Comparison of ENCODE assay signal across 14 cellular contexts in the genomic region with DNA sequence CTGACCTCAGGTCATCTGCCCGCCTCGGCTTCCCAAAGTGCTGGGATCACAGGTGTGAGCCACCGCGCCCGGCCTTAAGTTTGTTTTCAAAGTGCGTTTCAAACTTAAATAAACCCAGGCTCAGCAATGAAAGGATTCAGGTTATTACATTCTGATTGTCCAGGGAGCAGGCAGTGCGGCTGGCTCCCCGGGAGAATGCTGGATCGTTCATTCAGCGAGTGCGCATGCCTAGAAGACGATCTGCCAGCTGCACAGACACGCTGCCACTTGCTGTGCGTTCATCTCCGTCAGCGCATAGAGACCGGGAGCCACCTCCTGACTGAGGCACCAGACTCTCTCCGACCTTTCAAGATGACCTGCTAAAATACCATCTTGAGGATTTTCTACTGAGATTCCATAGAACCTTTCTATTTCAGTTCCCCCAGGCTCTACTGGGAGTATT.
A peak's percentile ranks its signal among the peaks of the same experiment; 100 is the strongest.
DNase-seq lines count a peak whose midpoint lies in the region; ATAC-seq and TF ChIP-seq lines count a peak whose summit lies in the region.
"Had no signal": no experiment of that assay in that cellular context is flagged by ENCODE, and none has a peak within 500 bp of the region (broad histone marks: within the 10 kb centered on the region; RNA-seq: fewer than 3 reads in every experiment).

No MANE protein-coding gene starts in this region.

- peak; percentile 20 for TF ChIP-seq CTCF in subcutaneous adipose tissue (IDR thresholded peaks at IDR 0.05; ENCODE audit: low read depth)

- peak; percentile 98 for DNase-seq in SIG-M5 treated with dmso at 0.1 percent for 504 hours (lab: John Stamatoyannopoulos, UW; ENCODE audit: unreplicated experiment)
- no peak for DNase-seq in SIG-M5 (lab: John Stamatoyannopoulos, UW)
- DNase-seq in SK-MEL-5 (ENCODE audit: low read depth, low spot score) = peak; percentile 64
- DNase-seq in hypothalamus (lab: John Stamatoyannopoulos, UW) = peak in 41 of 51 donors; percentile 3 to 74 (median 39)
- DNase-seq in NCI-H187 treated with DMSO at 0.1 percent for 48 hours (lab: John Stamatoyannopoulos, UW) = no peak
- DNase-seq: activated CD8-positive, alpha-beta memory T cell treated with anti-CD3 and anti-CD28 coated beads for 24 hours; amniotic stem cell; GDM1; MM.1S; pancreas had no signal

- ATAC-seq in HG03571 (IDR thresholded peaks at IDR 0.05; ENCODE audit: unreplicated experiment) (no peak), HG03432 (IDR thresholded peaks at IDR 0.05; ENCODE audit: unreplicated experiment) (no peak)
- ATAC-seq: HCT116, pancreas had no signal

- in situ Hi-C loops in SK-MEL-5 (cut with HindIII; ENCODE audit: low pct_unique_long_range_greater_than_20kb, low sequenced_read_pairs) = loop anchor here (25.0 kb wide), 1 partner anchor 155 kb away; no protein-coding TSS in a partner anchor

Comparison
In these comparisons a context has a peak if more than half of its experiments do, and no peak if none do; other contexts are left out.
1. DNase-seq: peak in SIG-M5 treated with dmso at 0.1 percent for 504 hours (single experiment), SK-MEL-5 (single experiment) and hypothalamus (41 of 51); none in SIG-M5 (single experiment) and NCI-H187 treated with DMSO at 0.1 percent for 48 hours (single experiment).